In genomic region chr6:103011605-103012004, GRCh38 we compare ENCODE assay signal across 30 cellular contexts.
DNase-seq lines count a peak whose midpoint lies in the region; ATAC-seq and TF ChIP-seq lines count a peak whose summit lies in the region.
"Had no signal": no experiment of that assay in that cellular context is flagged by ENCODE, and none has a peak within 500 bp of the region (broad histone marks: within the 10 kb centered on the region; RNA-seq: fewer than 3 reads in every experiment).

No MANE protein-coding gene starts in this region.

- peaks cover 16% of the 10 kb centered on the region for H3K9me3 Mint-ChIP-seq in activated T-helper 17 cell treated with anti-CD3 and anti-CD28 coated beads, Interleukin-2, amount 50 U/mL, for 72 hours

- no peaks in the 10 kb centered on the region for H3F3A ChIP-seq in OCI-LY1 (ENCODE audit: insufficient read depth, low read length)

- peaks cover 10% of the 10 kb centered on the region for H3K4me1 ChIP-seq in OCI-LY1 (ENCODE audit: insufficient read depth, low read length, severe bottlenecking)
- H3K4me1 ChIP-seq: gastrocnemius medialis, lower lobe of right lung, tibial nerve had no signal

- no peak overlapping the region for H3K4me3 ChIP-seq in OCI-LY1 (ENCODE audit: low read depth, low read length, poor library complexity, severe bottlenecking)
- H3K4me3 ChIP-seq: gastrocnemius medialis, hepatocyte, lower lobe of right lung, SK-N-MC, tibial nerve had no signal

- H3K27ac Mint-ChIP-seq in activated T-helper 17 cell treated with anti-CD3 and anti-CD28 coated beads, Interleukin-2, amount 50 U/mL, for 72 hours, result no peak overlapping the region
- H3K27ac Mint-ChIP-seq: activated naive CD8-positive, alpha-beta T cell treated with anti-CD3 and anti-CD28 coated beads, Interleukin-2, amount 10 ng/mL, durations not matched to agents 7 days and 5 days; activated T-cell treated with anti-CD3 and anti-CD28 coated beads, Interleukin-2, amount 50 U/mL, for 24 hours; IgD-negative memory B cell; naive B cell; progenitor cell of endocrine pancreas; T-helper 1 cell treated with Interleukin-12 subunit alpha and Interleukin-12 subunit beta and Interleukin-4 antibody, amounts not matched to agents 30 μg/mL and 1 μg/mL, for 36 hours had no signal

- no peak overlapping the region for H3K9ac ChIP-seq in OCI-LY1 (ENCODE audit: low read length)

- no peaks in the 10 kb centered on the region for H3K27me3 Mint-ChIP-seq in activated T-helper 17 cell treated with anti-CD3 and anti-CD28 coated beads, Interleukin-2, amount 50 U/mL, for 72 hours
- H3K27me3 Mint-ChIP-seq: activated naive CD8-positive, alpha-beta T cell treated with anti-CD3 and anti-CD28 coated beads, Interleukin-2, amount 10 ng/mL, durations not matched to agents 7 days and 5 days; activated T-cell treated with anti-CD3 and anti-CD28 coated beads, Interleukin-2, amount 50 U/mL, for 24 hours; IgD-negative memory B cell; naive B cell; progenitor cell of endocrine pancreas had no signal

- H3K27me3 ChIP-seq in OCI-LY1 (ENCODE audit: insufficient read depth, low read length), result no peaks in the 10 kb centered on the region
- H3K27me3 ChIP-seq: gastrocnemius medialis, hepatocyte, neutrophil, tibial nerve had no signal

- no peaks in the 10 kb centered on the region for H3K36me3 Mint-ChIP-seq in activated T-helper 17 cell treated with anti-CD3 and anti-CD28 coated beads, Interleukin-2, amount 50 U/mL, for 72 hours (ENCODE audit: low read depth)
- H3K36me3 Mint-ChIP-seq: activated naive CD8-positive, alpha-beta T cell treated with anti-CD3 and anti-CD28 coated beads, Interleukin-2, amount 10 ng/mL, durations not matched to agents 7 days and 5 days; IgD-negative memory B cell; naive B cell had no signal

- H3K4me2 ChIP-seq in OCI-LY1 (ENCODE audit: low read length), result no peak overlapping the region
- H3K4me2 ChIP-seq: hepatocyte had no signal

- TF ChIP-seq CTCF in OCI-LY1 (IDR thresholded peaks at IDR 0.05; ENCODE audit: low read length), result no peak
- no peak for TF ChIP-seq CTCF in omental fat pad (IDR thresholded peaks at IDR 0.05)

- peak overlapping the region; percentile 86; the same call in 1 of the 2 replicates for H2AFZ ChIP-seq in OCI-LY1 (ENCODE audit: low read length)
- H2AFZ ChIP-seq: hepatocyte had no signal

- H3K79me2 ChIP-seq in OCI-LY1 (ENCODE audit: insufficient read depth, low read length), result no peaks in the 10 kb centered on the region
- H3K79me2 ChIP-seq: hepatocyte had no signal

- H3K27ac ChIP-seq in OCI-LY1 (ENCODE audit: low read depth, low read length, poor library complexity, severe bottlenecking), result no peak overlapping the region
- H3K27ac ChIP-seq: gastrocnemius medialis, hepatocyte, lower lobe of right lung, neutrophil, SK-N-MC, tibial nerve had no signal

- H3K4me3 Mint-ChIP-seq in activated T-helper 17 cell treated with anti-CD3 and anti-CD28 coated beads, Interleukin-2, amount 50 U/mL, for 72 hours, result no peak overlapping the region
- H3K4me3 Mint-ChIP-seq: activated naive CD8-positive, alpha-beta T cell treated with anti-CD3 and anti-CD28 coated beads, Interleukin-2, amount 10 ng/mL, durations not matched to agents 7 days and 5 days; activated T-cell treated with anti-CD3 and anti-CD28 coated beads, Interleukin-2, amount 50 U/mL, for 24 hours; IgD-negative memory B cell; naive B cell; T-helper 1 cell treated with Interleukin-12 subunit alpha and Interleukin-12 subunit beta and Interleukin-4 antibody, amounts not matched to agents 30 μg/mL and 1 μg/mL, for 36 hours had no signal

- no peaks in the 10 kb centered on the region for H4K20me1 ChIP-seq in OCI-LY1 (ENCODE audit: insufficient read depth, low read length)

- no peaks in the 10 kb centered on the region for H3K9me2 ChIP-seq in OCI-LY1 (ENCODE audit: low read depth, low read length)

- ATAC-seq in GM19397 (IDR thresholded peaks at IDR 0.05; ENCODE audit: unreplicated experiment) (peak; percentile 69), HG02588 (IDR thresholded peaks at IDR 0.05; ENCODE audit: unreplicated experiment) (peak; percentile 83), omental fat pad (ENCODE audit: low FRiP score) (no peak)
- no peak for ATAC-seq in activated T-helper 17 cell treated with anti-CD3 and anti-CD28 coated beads, Interleukin-2, amount 50 U/mL, for 72 hours (replicated peaks)
- ATAC-seq: gastrocnemius medialis, lower lobe of right lung, sciatic nerve had no signal

- H3K36me3 ChIP-seq in OCI-LY1 (ENCODE audit: insufficient read depth, low read length), result no peaks in the 10 kb centered on the region
- H3K36me3 ChIP-seq: gastrocnemius medialis, lower lobe of right lung, neutrophil, tibial nerve had no signal

- peak; percentile 4 for DNase-seq in left kidney (ENCODE audit: low read depth, low spot score)
- no peak for DNase-seq in omental fat pad (ENCODE audit: low spot score)
- no peak for DNase-seq in NCI-H82 (lab: John Stamatoyannopoulos, UW)
- DNase-seq: activated gamma-delta T cell; activated naive CD8-positive, alpha-beta T cell treated with anti-CD3 and anti-CD28 coated beads, Interleukin-2, amount 10 ng/mL, durations not matched to agents 7 days and 5 days; activated T-cell treated with anti-CD3 and anti-CD28 coated beads, Interleukin-2, amount 50 U/mL, for 24 hours; aorta; C1 segment of cervical spinal cord; effector CD4-positive, alpha-beta T cell; gastrocnemius medialis; lower lobe of right lung; midbrain; naive B cell; NCI-H1105 treated with DMSO at 0.1 percent for 48 hours; NCI-H2029; NCI-H524 treated with DMSO at 0.1 percent for 48 hours; stimulated activated CD4-positive, alpha-beta T cell treated with anti-CD3 and anti-CD28 coated beads, Interleukin-12 subunit alpha, Interleukin-12 subunit beta, amount 100 ng/mL, for 4 hours; stimulated activated CD4-positive, alpha-beta T cell treated with anti-CD3 and anti-CD28 coated beads, Interleukin-4, amount 100 ng/mL, for 1 hour had no signal

- H3K9me3 ChIP-seq in OCI-LY1 (ENCODE audit: low read length), result no peaks in the 10 kb centered on the region
- H3K9me3 ChIP-seq: gastrocnemius medialis, lower lobe of right lung, neutrophil had no signal

- no peaks in the 10 kb centered on the region for H3K4me1 Mint-ChIP-seq in activated T-helper 17 cell treated with anti-CD3 and anti-CD28 coated beads, Interleukin-2, amount 50 U/mL, for 72 hours
- H3K4me1 Mint-ChIP-seq: activated naive CD8-positive, alpha-beta T cell treated with anti-CD3 and anti-CD28 coated beads, Interleukin-2, amount 10 ng/mL, durations not matched to agents 7 days and 5 days; IgD-negative memory B cell; naive B cell had no signal

Comparison
In these comparisons a context has a peak if more than half of its experiments do, and no peak if none do; other contexts are left out.
1. ATAC-seq: peak in GM19397 (single experiment) and HG02588 (single experiment); none in omental fat pad (single experiment) and activated T-helper 17 cell treated with anti-CD3 and anti-CD28 coated beads, Interleukin-2, amount 50 U/mL, for 72 hours (single experiment).